8 cellular contexts compared by ENCODE assay signal in the genomic region with DNA sequence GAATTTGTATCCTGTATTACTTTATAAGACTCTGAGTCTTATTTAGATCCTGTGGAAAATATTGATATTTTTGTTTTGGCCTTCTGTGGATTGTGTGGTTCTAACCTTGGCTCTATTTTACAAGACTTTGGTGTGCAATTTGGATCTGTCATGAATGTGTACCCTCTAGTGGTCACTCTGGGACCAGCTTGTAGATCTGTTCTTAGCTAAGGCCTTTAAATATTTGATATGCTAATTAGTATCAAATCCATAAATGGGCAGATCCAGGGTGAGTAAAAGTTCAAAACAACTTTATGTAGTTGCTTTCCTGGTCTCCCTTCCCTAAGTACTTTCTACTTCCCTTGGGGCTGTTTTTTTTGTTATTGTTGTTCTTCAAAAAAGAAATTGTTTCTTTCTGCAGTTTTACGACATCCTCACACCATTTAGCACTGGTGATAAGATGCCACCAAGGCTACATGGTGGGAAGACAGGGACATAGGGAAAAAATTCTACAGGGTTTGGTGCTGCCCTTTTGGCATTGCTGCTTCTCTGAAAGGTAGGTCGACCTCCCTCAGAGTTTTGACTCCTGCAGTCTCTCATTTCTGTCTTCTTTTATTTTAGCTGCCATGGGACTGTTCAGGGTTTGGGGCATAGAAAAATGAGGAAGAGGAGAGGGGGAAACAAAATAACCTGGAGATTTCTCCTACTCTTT.
DNase-seq lines count a peak whose midpoint lies in the region; ATAC-seq and TF ChIP-seq lines count a peak whose summit lies in the region.

No MANE protein-coding gene starts in this region.

- TF ChIP-seq CTCF in DND-41 (IDR thresholded peaks at IDR 0.05; ENCODE audit: borderline replicate concordance, extremely low read depth, low read length, poor library complexity, severe bottlenecking) = peak; percentile 50
- peak; percentile 52 for TF ChIP-seq CTCF in IMR-90 (conservative IDR thresholded peaks at IDR 0.05; ENCODE audit: low read depth, low read length)
- peak; percentile 83 for TF ChIP-seq CTCF in astrocyte of the cerebellum (IDR thresholded peaks at IDR 0.05; ENCODE audit: low read depth, low read length, missing control alignments)
- no peak for TF ChIP-seq CTCF in ovary (IDR thresholded peaks at IDR 0.05)

- H3K14ac ChIP-seq in IMR-90 (replicated peaks; ENCODE audit: low read depth, low read length) = no peak overlapping the region

- H3K56ac ChIP-seq in IMR-90 (ENCODE audit: extremely low read depth, insufficient read depth, low read length) = no peak overlapping the region

- no peaks in the 10 kb centered on the region for H3K4me1 ChIP-seq in DND-41 (ENCODE audit: insufficient read depth, low read length)
- no peaks in the 10 kb centered on the region for H3K4me1 ChIP-seq in IMR-90 (ENCODE audit: control insufficient read depth, insufficient read depth, low read length)
- no peaks in the 10 kb centered on the region for H3K4me1 ChIP-seq in ovary (ENCODE audit: insufficient read depth)

- no TSS peak for BruUV-seq in IMR-90 (replicated peaks; lab: Mats Ljungman, UMichigan)

- intact Hi-C loops in IMR-90 (cut with micrococcal nuclease) (loop anchor here (1.0 to 10.0 kb wide), 4 partner anchors 122 to 392 kb away; no protein-coding TSS in a partner anchor), ovary (cut with DNase I) (no loop called here)

- no peak overlapping the region for H2AK5ac ChIP-seq in IMR-90 (ENCODE audit: low read depth, low read length)

- H3K4me2 ChIP-seq in DND-41 (ENCODE audit: insufficient read depth, low read length) = no peak overlapping the region
- no peak overlapping the region for H3K4me2 ChIP-seq in IMR-90 (ENCODE audit: low read depth, low read length)

- no CpG with 5 or more reads among the region's 2 CpGs for WGBS in IMR-90 (ENCODE audit: extremely low coverage in 2 of 2, insufficient read length in 1 of 2), 2 experiments
- 67 to 87% (median 75%) methylated on average over 2 of the region's 2 CpGs for WGBS in ovary, 3 donors

- TF ChIP-seq EP300 in ovary (IDR thresholded peaks at IDR 0.05) = no peak

- TF ChIP-seq POLR2A in IMR-90 (IDR thresholded peaks at IDR 0.05; ENCODE audit: low read depth, low read length) (no peak), ovary (IDR thresholded peaks at IDR 0.05) (no peak)

- no peak overlapping the region for H2BK5ac ChIP-seq in IMR-90 (ENCODE audit: low read depth, low read length, poor library complexity, severe bottlenecking)

- H2AK9ac ChIP-seq in IMR-90 (replicated peaks; ENCODE audit: low read depth, low read length, poor library complexity) = no peak overlapping the region

- H2AFZ ChIP-seq in DND-41 (ENCODE audit: low read depth, low read length) (no peak overlapping the region), IMR-90 (replicated peaks; ENCODE audit: low read length, poor library complexity) (no peak overlapping the region)

- DNase-seq in DND-41 = no peak
- peak; percentile 58 for DNase-seq in IMR-90
- DNase-seq in astrocyte of the cerebellum (ENCODE audit: low read depth) = peak; percentile 52
- peak; percentile 74 for DNase-seq in iris pigment epithelial cell (ENCODE audit: low read depth)
- DNase-seq in NCI-H1436 treated with DMSO at 0.1 percent for 48 hours (lab: John Stamatoyannopoulos, UW) = no peak
- DNase-seq in GOT3 (lab: John Stamatoyannopoulos, UW) = no peak
- no peak for DNase-seq in ovary
- DNase-seq in NCI-H1048 (lab: John Stamatoyannopoulos, UW) = no peak

- H3K27me3 ChIP-seq in DND-41 (ENCODE audit: insufficient read depth, low read length, poor library complexity) = no peaks in the 10 kb centered on the region
- H3K27me3 ChIP-seq in IMR-90 (ENCODE audit: control insufficient read depth, insufficient read depth, low read length) = no peaks in the 10 kb centered on the region
- no peaks in the 10 kb centered on the region for H3K27me3 ChIP-seq in ovary

- TF ChIP-seq RAD21 in IMR-90 (IDR thresholded peaks at IDR 0.05; ENCODE audit: low read length) = peak; percentile 40

- no peak overlapping the region for H4K8ac ChIP-seq in IMR-90 (ENCODE audit: low read depth in 2 of 2, low read length in 2 of 2)

- H4K20me1 ChIP-seq in DND-41 (ENCODE audit: insufficient read depth, low read length) = no peaks in the 10 kb centered on the region
- H4K20me1 ChIP-seq in IMR-90 (ENCODE audit: insufficient read depth, low read length) = no peaks in the 10 kb centered on the region

- no peak overlapping the region for H2BK120ac ChIP-seq in IMR-90 (ENCODE audit: low read depth, low read length)

- no peak overlapping the region for H3K18ac ChIP-seq in IMR-90 (ENCODE audit: low read depth, low read length)

- H3K36me3 ChIP-seq in DND-41 (ENCODE audit: insufficient read depth, low read length) = no peaks in the 10 kb centered on the region
- H3K36me3 ChIP-seq in IMR-90 (ENCODE audit: control insufficient read depth, insufficient read depth, low read length) = no peaks in the 10 kb centered on the region
- no peaks in the 10 kb centered on the region for H3K36me3 ChIP-seq in ovary

- H3K79me2 ChIP-seq in DND-41 (ENCODE audit: insufficient read depth, low read length) = no peaks in the 10 kb centered on the region

- no peak overlapping the region for H4K91ac ChIP-seq in IMR-90 (ENCODE audit: insufficient read depth, low read depth, low read length)

- in situ Hi-C loops in IMR-90 (cut with MboI; ENCODE audit: low sequenced_read_pairs) (no loop called here), astrocyte of the cerebellum (cut with HindIII; ENCODE audit: low sequenced_read_pairs) (no loop called here)

- H3K4me3 ChIP-seq in DND-41 (ENCODE audit: low read depth in 1 of 2, low read length in 2 of 2) (no peak overlapping the region), IMR-90 (ENCODE audit: insufficient read depth, low read depth, low read length) (no peak overlapping the region), astrocyte of the cerebellum (ENCODE audit: low read depth, low read length) (no peak overlapping the region), ovary (no peak overlapping the region)

- no peak overlapping the region for H2BK20ac ChIP-seq in IMR-90 (ENCODE audit: low read depth, low read length)

- no peaks in the 10 kb centered on the region for H3K9me1 ChIP-seq in IMR-90 (ENCODE audit: insufficient read depth, low read length)

- CTCF ChIA-PET in IMR-90 (lab: Yijun Ruan, JAX) = interaction anchor here (0.9 to 1.4 kb wide), 4 partner anchors 10 to 112 kb away, joined by 3 to 4 read pairs (median 3); no protein-coding TSS in a partner anchor

- H2BK15ac ChIP-seq in IMR-90 (ENCODE audit: low read depth, low read length) = no peak overlapping the region

- H3K9me3 ChIP-seq in DND-41 (ENCODE audit: insufficient read depth, low read length, severe bottlenecking) (no peaks in the 10 kb centered on the region), IMR-90 (ENCODE audit: control insufficient read depth, insufficient read depth, low read length) (no peaks in the 10 kb centered on the region), ovary (no peaks in the 10 kb centered on the region)

- POLR2A ChIA-PET in IMR-90 (lab: Charles Lee; ENCODE audit: unreplicated experiment) = no interaction called here

- H4K5ac ChIP-seq in IMR-90 (ENCODE audit: low read depth, low read length) = no peak overlapping the region

- no peaks in the 10 kb centered on the region for H3K79me1 ChIP-seq in IMR-90 (ENCODE audit: low read depth in 1 of 2, low read length in 2 of 2)

- ATAC-seq in DND-41 (ENCODE audit: insufficient read depth, low read depth) = peak; percentile 42; the same call in 2 of the 3 replicates
- ATAC-seq in IMR-90 (ENCODE audit: low read depth) = peak; percentile 63

- H3K27ac ChIP-seq in DND-41 (ENCODE audit: low read length) (no peak overlapping the region), IMR-90 (ENCODE audit: insufficient read depth, low read length) (no peak overlapping the region), ovary (no peak overlapping the region)

- no peak overlapping the region for H3K4ac ChIP-seq in IMR-90 (ENCODE audit: low read depth, low read length)

- H3K9ac ChIP-seq in DND-41 (ENCODE audit: low read depth, low read length) (no peak overlapping the region), IMR-90 (ENCODE audit: low read depth, low read length) (no peak overlapping the region)

- no peak overlapping the region for H3K23ac ChIP-seq in IMR-90 (ENCODE audit: low read depth, low read length)

- dilution Hi-C loops in IMR-90 (cut with HindIII; ENCODE audit: low sequenced_read_pairs, unreplicated experiment) = no loop called here

TF ChIP-seq in IMR-90, 13 proteins besides CTCF, POLR2A, EP300 and RAD21:
- TF ChIP-seq BHLHE40 (IDR thresholded peaks at IDR 0.05; ENCODE audit: low read depth, low read length) (no peak), SMC3 (IDR thresholded peaks at IDR 0.05; ENCODE audit: low read depth, low read length) (0 out of 2 replicates have a peak, but pooled peaks have one; percentile 25)

Comparison
In these comparisons a context has a peak if more than half of its experiments do, and no peak if none do; other contexts are left out.
1. DNase-seq: peak in IMR-90 (single experiment), astrocyte of the cerebellum (single experiment) and iris pigment epithelial cell (single experiment); none in DND-41 (single experiment), NCI-H1436 treated with DMSO at 0.1 percent for 48 hours (single experiment), GOT3 (single experiment), ovary (0 of 5) and NCI-H1048 (single experiment).
2. CTCF ChIP-seq: peak in DND-41 (single experiment), IMR-90 (single experiment) and astrocyte of the cerebellum (single experiment); none in ovary (0 of 3).